1 cellular context compared by ENCODE assay signal in genomic region chr6:3231213-3232016, GRCh38.
TF ChIP-seq lines count a peak whose summit lies in the region.

No MANE protein-coding gene starts in this region.

TF ChIP-seq in HepG2, 621 proteins besides CTCF, POLR2A, EP300 and RAD21 (continued from another document and continues in another):
- no peak for TF ChIP-seq ZBTB39 (CRISPR knock-in tag; IDR thresholded peaks at IDR 0.05)
- TF ChIP-seq FOXO4 (CRISPR knock-in tag; conservative IDR thresholded peaks at IDR 0.05) = no peak
- no peak for TF ChIP-seq ZNF773 (CRISPR knock-in tag; IDR thresholded peaks at IDR 0.05; ENCODE audit: borderline replicate concordance)
- peak; percentile 57; the same call in 1 of the 2 replicates for TF ChIP-seq CCDC6 (CRISPR knock-in tag; IDR thresholded peaks at IDR 0.05)
- no peak for TF ChIP-seq AKNA (CRISPR knock-in tag; IDR thresholded peaks at IDR 0.05; ENCODE audit: borderline replicate concordance)
- TF ChIP-seq ZNF234 (CRISPR knock-in tag; conservative IDR thresholded peaks at IDR 0.05) = no peak
- no peak for TF ChIP-seq ZBTB34 (CRISPR knock-in tag; IDR thresholded peaks at IDR 0.05)
- TF ChIP-seq HOXD1 (CRISPR knock-in tag; IDR thresholded peaks at IDR 0.05) = no peak
- no peak for TF ChIP-seq ZMAT3 (CRISPR knock-in tag; conservative IDR thresholded peaks at IDR 0.05)
- TF ChIP-seq ZNF350 (CRISPR knock-in tag; IDR thresholded peaks at IDR 0.05; ENCODE audit: borderline replicate concordance, low read depth) = peak; percentile 86; the same call in 1 of the 2 replicates
- TF ChIP-seq ZNF34 (CRISPR knock-in tag; IDR thresholded peaks at IDR 0.05; ENCODE audit: borderline replicate concordance) = no peak
- TF ChIP-seq SNRNP70 (IDR thresholded peaks at IDR 0.05; ENCODE audit: low read depth, low read length) = no peak
- TF ChIP-seq CCAR2 (optimal IDR thresholded peaks at IDR 0.05; ENCODE audit: low read depth, low read length) = peak; percentile 79
- 0 out of 2 replicates have a peak, but pooled peaks have one; percentile 63 for TF ChIP-seq ZNF230 (CRISPR knock-in tag; IDR thresholded peaks at IDR 0.05)
- TF ChIP-seq ZNF225 (CRISPR knock-in tag; IDR thresholded peaks at IDR 0.05) = peak; percentile 73; the same call in 1 of the 2 replicates
- TF ChIP-seq DR1 (CRISPR knock-in tag; IDR thresholded peaks at IDR 0.05) = no peak
- no peak for TF ChIP-seq ZNF17 (CRISPR knock-in tag; IDR thresholded peaks at IDR 0.05)
- no peak for TF ChIP-seq ZNF264 (CRISPR knock-in tag; IDR thresholded peaks at IDR 0.05)
- 0 out of 2 replicates have a peak, but pooled peaks have one; percentile 41 for TF ChIP-seq ZNF800 (CRISPR knock-in tag; IDR thresholded peaks at IDR 0.05)
- no peak for TF ChIP-seq SAFB2 (CRISPR knock-in tag; IDR thresholded peaks at IDR 0.05; ENCODE audit: borderline replicate concordance, low read depth)
- TF ChIP-seq KDM5B (CRISPR knock-in tag; IDR thresholded peaks at IDR 0.05; ENCODE audit: borderline replicate concordance) = peak; percentile 63; the same call in 1 of the 2 replicates
- TF ChIP-seq ZNF24 (IDR thresholded peaks at IDR 0.05) = no peak
- 0 out of 2 replicates have a peak, but pooled peaks have one; percentile 28 for TF ChIP-seq ZC3H13 (CRISPR knock-in tag; IDR thresholded peaks at IDR 0.05)
- no peak for TF ChIP-seq IRF1 (CRISPR knock-in tag; IDR thresholded peaks at IDR 0.05; ENCODE audit: low read depth)
- TF ChIP-seq AKAP8 (CRISPR knock-in tag; IDR thresholded peaks at IDR 0.05) = no peak
- no peak for TF ChIP-seq CBX2 (IDR thresholded peaks at IDR 0.05; ENCODE audit: low read depth, low read length)
- TF ChIP-seq CBX2 (CRISPR knock-in tag; IDR thresholded peaks at IDR 0.05; ENCODE audit: low read depth) = peak; percentile 97
- TF ChIP-seq LCORL (IDR thresholded peaks at IDR 0.05) = no peak
- peak; percentile 91 for TF ChIP-seq LCORL (CRISPR knock-in tag; IDR thresholded peaks at IDR 0.05)
- 0 out of 2 replicates have a peak, but pooled peaks have one; percentile 23 for TF ChIP-seq E2F1 (CRISPR knock-in tag; IDR thresholded peaks at IDR 0.05)
- TF ChIP-seq ZKSCAN5 (CRISPR knock-in tag; IDR thresholded peaks at IDR 0.05) = no peak
- peak; percentile 84 for TF ChIP-seq XRCC5 (optimal IDR thresholded peaks at IDR 0.05; ENCODE audit: low read length)
- TF ChIP-seq TFE3 (CRISPR knock-in tag; IDR thresholded peaks at IDR 0.05) = peak; percentile 56; the same call in 1 of the 2 replicates
- TF ChIP-seq ZBTB42 (CRISPR knock-in tag; IDR thresholded peaks at IDR 0.05) = no peak
- peak; percentile 63 for TF ChIP-seq POLR2G (IDR thresholded peaks at IDR 0.05; ENCODE audit: low read depth, low read length)
- peak; percentile 42; the same call in 1 of the 2 replicates for TF ChIP-seq TFDP2 (CRISPR knock-in tag; IDR thresholded peaks at IDR 0.05)
- peak; percentile 80; the same call in 1 of the 2 replicates for TF ChIP-seq ZNF224 (CRISPR knock-in tag; IDR thresholded peaks at IDR 0.05)
- TF ChIP-seq ZNF331 (CRISPR knock-in tag; IDR thresholded peaks at IDR 0.05) = no peak
- TF ChIP-seq HNF1A (IDR thresholded peaks at IDR 0.05; ENCODE audit: low read depth) = peak; percentile 100
- peak; percentile 100 for TF ChIP-seq HNF1A (CRISPR knock-in tag; IDR thresholded peaks at IDR 0.05; ENCODE audit: borderline replicate concordance)
